8 cellular contexts compared by ENCODE assay signal in the genomic region with DNA sequence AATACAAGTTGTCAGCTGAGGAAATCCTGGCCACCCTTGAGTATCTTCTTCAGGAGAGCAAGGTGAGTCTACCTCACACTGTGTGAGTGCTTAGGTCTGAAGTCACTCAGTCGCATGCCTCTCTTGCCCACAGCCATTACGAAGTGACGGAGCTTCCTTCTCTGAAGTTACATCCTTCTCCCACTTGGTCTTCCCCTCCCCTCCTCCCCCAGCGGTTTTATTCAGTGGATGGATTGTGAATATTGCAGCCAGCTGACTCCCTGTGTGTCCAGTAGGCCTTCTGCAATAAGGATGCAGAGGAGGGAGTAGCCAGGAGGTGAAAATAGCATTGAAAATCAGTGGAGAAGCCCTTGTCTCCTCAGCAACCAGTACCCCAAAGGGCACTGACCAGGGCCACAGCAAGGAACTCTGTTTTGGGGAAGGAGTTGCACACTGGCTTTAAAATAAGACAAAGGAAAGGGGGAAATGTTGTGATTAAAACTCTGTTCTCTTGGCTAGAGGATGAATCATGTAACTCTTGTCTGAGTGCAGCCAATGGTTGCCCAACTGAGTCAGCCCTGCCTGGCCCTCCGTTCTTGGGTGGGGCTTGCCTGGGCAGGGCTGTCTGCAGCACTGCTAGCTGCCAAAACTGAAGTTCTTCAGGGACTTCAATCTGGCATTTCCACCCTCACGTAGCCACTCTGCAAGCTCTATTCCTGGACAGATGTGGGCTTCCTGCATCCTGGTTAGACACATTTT. TPM values are rescaled to one million over a fixed set of nuclear protein-coding genes. Genes with fewer than 3 reads are reported as not detected.
DNase-seq lines count a peak whose midpoint lies in the region; ATAC-seq and TF ChIP-seq lines count a peak whose summit lies in the region.

No MANE protein-coding gene starts in this region.

- ATAC-seq in Right ventricle myocardium inferior: peak; percentile 61
- ATAC-seq in heart left ventricle: peak; percentile 29 to 78 (median 50)
- no peak for ATAC-seq in GM18868 (IDR thresholded peaks at IDR 0.05; ENCODE audit: unreplicated experiment)

- H3K4me1 ChIP-seq in heart left ventricle: peaks cover 10 to 78% (median 56%) of the 10 kb centered on the region in 12 donors

- peaks cover 0 to 29% (median 19%) of the 10 kb centered on the region in 9 donors for H3K36me3 ChIP-seq in heart left ventricle

- no peaks in the 10 kb centered on the region for H3K27me3 ChIP-seq in heart left ventricle

- DNase-seq in Right ventricle myocardium inferior (ENCODE audit: missing footprints) (peak; percentile 86), cardiac septum (ENCODE audit: low spot score) (no peak), heart left ventricle (peak in 4 of 5 donors; percentile 44 to 88 (median 78)), NCI-H1436 treated with DMSO at 0.1 percent for 48 hours (lab: John Stamatoyannopoulos, UW) (no peak), OCI-M2 (lab: John Stamatoyannopoulos, UW; ENCODE audit: unreplicated experiment) (no peak)
- DNase-seq in activated T-cell treated with anti-CD3 and anti-CD28 coated beads, Interleukin-2, amount 50 U/mL, for 48 hours: peak; percentile 61 to 68
- peak; percentile 54 for DNase-seq in stimulated activated CD4-positive, alpha-beta T cell treated with anti-CD3 and anti-CD28 coated beads, Interleukin-4, amount 100 ng/mL, for 24 hours

- H3K9me3 ChIP-seq in heart left ventricle: no peaks in the 10 kb centered on the region

- TF ChIP-seq POLR2A in heart left ventricle (IDR thresholded peaks at IDR 0.05): no peak

- TF ChIP-seq CTCF in heart left ventricle (IDR thresholded peaks at IDR 0.05): no peak

- 37 to 51% (median 48%) methylated on average over 6 of the region's 6 CpGs for WGBS in heart left ventricle, 4 donors

- intact Hi-C loops in Right ventricle myocardium inferior (cut with DNase I): no loop called here
- intact Hi-C loops in cardiac septum (cut with DNase I): loop anchor here (2.0 kb wide), 1 partner anchor 20 kb away; no protein-coding TSS in a partner anchor
- intact Hi-C loops in heart left ventricle (cut with DNase I): no loop called here

- H3K27ac ChIP-seq in heart left ventricle: peak overlapping the region in 11 of 12 donors; percentile 14 to 92 (median 61)

- peak overlapping the region in 5 of 12 donors; percentile 1 to 95 (median 17) for H3K4me3 ChIP-seq in heart left ventricle

RNA-seq across cellular contexts. Expression of a gene that starts 4.4 kb away (rescaled TPM):
- total RNA-seq in Right ventricle myocardium inferior (290 TPM), cardiac septum (131 TPM), heart left ventricle (100 to 1,000 TPM in 7 of 9 donors, 10 to 100 TPM in 2; 55.5 to 403 (median 156) TPM)
- 100 to 1,000 TPM; 258 to 387 TPM for polyA plus RNA-seq in heart left ventricle

RNA-seq across cellular contexts. Expression of a gene that starts 47.5 kb away (rescaled TPM):
- total RNA-seq in Right ventricle myocardium inferior: 92.0 TPM
- 90.8 TPM for total RNA-seq in cardiac septum
- 100 to 1,000 TPM in 4 of 9 donors, 10 to 100 TPM in 5; 44.9 to 368 (median 80.7) TPM for total RNA-seq in heart left ventricle
- 100 to 1,000 TPM; 179 to 571 TPM for polyA plus RNA-seq in heart left ventricle

Comparison
In these comparisons a context has a peak if more than half of its experiments do, and no peak if none do; other contexts are left out.
1. DNase-seq: peak in Right ventricle myocardium inferior (single experiment), activated T-cell treated with anti-CD3 and anti-CD28 coated beads, Interleukin-2, amount 50 U/mL, for 48 hours (2 of 2), heart left ventricle (4 of 5) and stimulated activated CD4-positive, alpha-beta T cell treated with anti-CD3 and anti-CD28 coated beads, Interleukin-4, amount 100 ng/mL, for 24 hours (single experiment); none in cardiac septum (single experiment), NCI-H1436 treated with DMSO at 0.1 percent for 48 hours (single experiment) and OCI-M2 (single experiment).